In genomic region chr17:5391678-5392077, GRCh38 we compare ENCODE assay signal across 24 cellular contexts.
"Had no signal": no experiment of that assay in that cellular context is flagged by ENCODE, and none has a peak within 500 bp of the region (broad histone marks: within the 10 kb centered on the region; RNA-seq: fewer than 3 reads in every experiment).

No MANE protein-coding gene starts in this region.

- H3K4me1 ChIP-seq: body of pancreas, left lung, prostate gland, right lobe of liver, tibial nerve, uterus had no signal

- H3K4me3 ChIP-seq: body of pancreas, coronary artery, left lung, mucosa of descending colon, prostate gland, right lobe of liver, tibial nerve, uterus had no signal

- DNase-seq: activated CD4-positive, alpha-beta T cell treated with anti-CD3 and anti-CD28 coated beads, Interleukin-2, amount 10 ng/mL, durations not matched to agents 24 days and 14 days; activated CD8-positive, alpha-beta T cell treated with anti-CD3 and anti-CD28 coated beads for 36 hours; activated effector memory CD4-positive, alpha-beta T cell treated with Interleukin-2 at 50 U/mL for 16 hours; activated naive CD4-positive, alpha-beta T cell treated with anti-CD3 and anti-CD28 coated beads, Interleukin-2, amount 10 ng/mL, durations not matched to agents 7 days and 5 days; activated T-cell treated with anti-CD3 and anti-CD28 coated beads, Interleukin-2, amount 50 U/mL, for 1 hour; amniotic stem cell; body of pancreas; central memory CD4-positive, alpha-beta T cell; erythroblast; foreskin melanocyte; left lung; mesenchymal stem cell; mucosa of descending colon; naive thymus-derived CD4-positive, alpha-beta T cell; right lobe of liver; stimulated activated CD4-positive, alpha-beta T cell treated with anti-CD3 and anti-CD28 coated beads, Interleukin-4, amount 100 ng/mL, for 4 hours; stimulated activated naive CD4-positive, alpha-beta T cell; T-helper 1 cell; T1000; uterus had no signal

- H3K27me3 ChIP-seq: body of pancreas, left lung, right lobe of liver, tibial nerve, uterus had no signal

- H3K9me3 Mint-ChIP-seq: activated CD4-positive, alpha-beta T cell treated with anti-CD3 and anti-CD28 coated beads, Interleukin-2, amount 10 ng/mL, durations not matched to agents 24 days and 14 days; activated CD8-positive, alpha-beta T cell treated with anti-CD3 and anti-CD28 coated beads for 36 hours; activated naive CD4-positive, alpha-beta T cell treated with anti-CD3 and anti-CD28 coated beads, Interleukin-2, amount 10 ng/mL, durations not matched to agents 7 days and 5 days had no signal

- H3K27ac Mint-ChIP-seq: activated CD8-positive, alpha-beta T cell treated with anti-CD3 and anti-CD28 coated beads for 36 hours; activated naive CD4-positive, alpha-beta T cell treated with anti-CD3 and anti-CD28 coated beads, Interleukin-2, amount 10 ng/mL, durations not matched to agents 7 days and 5 days had no signal

- H3K27ac ChIP-seq: body of pancreas, coronary artery, left lung, prostate gland, right lobe of liver, tibial nerve, uterus had no signal

- ATAC-seq: activated CD8-positive, alpha-beta T cell treated with anti-CD3 and anti-CD28 coated beads for 36 hours; body of pancreas; left lung; mucosa of descending colon; naive thymus-derived CD4-positive, alpha-beta T cell; SK-N-SH treated with all-trans-retinoic acid at 6 μM for 48 hours had no signal

- H3K27me3 Mint-ChIP-seq: activated CD4-positive, alpha-beta T cell treated with anti-CD3 and anti-CD28 coated beads, Interleukin-2, amount 10 ng/mL, durations not matched to agents 24 days and 14 days; activated CD8-positive, alpha-beta T cell treated with anti-CD3 and anti-CD28 coated beads for 36 hours; activated naive CD4-positive, alpha-beta T cell treated with anti-CD3 and anti-CD28 coated beads, Interleukin-2, amount 10 ng/mL, durations not matched to agents 7 days and 5 days; naive thymus-derived CD4-positive, alpha-beta T cell had no signal

- H3K9me3 ChIP-seq: body of pancreas, left lung, mucosa of descending colon, prostate gland, right lobe of liver, tibial nerve, uterus had no signal

- H3K36me3 ChIP-seq: uterus had no signal

- H3K4me3 Mint-ChIP-seq: activated CD4-positive, alpha-beta T cell treated with anti-CD3 and anti-CD28 coated beads, Interleukin-2, amount 10 ng/mL, durations not matched to agents 24 days and 14 days; activated CD8-positive, alpha-beta T cell treated with anti-CD3 and anti-CD28 coated beads for 36 hours; activated naive CD4-positive, alpha-beta T cell treated with anti-CD3 and anti-CD28 coated beads, Interleukin-2, amount 10 ng/mL, durations not matched to agents 7 days and 5 days; naive thymus-derived CD4-positive, alpha-beta T cell had no signal
